In the genomic region with DNA sequence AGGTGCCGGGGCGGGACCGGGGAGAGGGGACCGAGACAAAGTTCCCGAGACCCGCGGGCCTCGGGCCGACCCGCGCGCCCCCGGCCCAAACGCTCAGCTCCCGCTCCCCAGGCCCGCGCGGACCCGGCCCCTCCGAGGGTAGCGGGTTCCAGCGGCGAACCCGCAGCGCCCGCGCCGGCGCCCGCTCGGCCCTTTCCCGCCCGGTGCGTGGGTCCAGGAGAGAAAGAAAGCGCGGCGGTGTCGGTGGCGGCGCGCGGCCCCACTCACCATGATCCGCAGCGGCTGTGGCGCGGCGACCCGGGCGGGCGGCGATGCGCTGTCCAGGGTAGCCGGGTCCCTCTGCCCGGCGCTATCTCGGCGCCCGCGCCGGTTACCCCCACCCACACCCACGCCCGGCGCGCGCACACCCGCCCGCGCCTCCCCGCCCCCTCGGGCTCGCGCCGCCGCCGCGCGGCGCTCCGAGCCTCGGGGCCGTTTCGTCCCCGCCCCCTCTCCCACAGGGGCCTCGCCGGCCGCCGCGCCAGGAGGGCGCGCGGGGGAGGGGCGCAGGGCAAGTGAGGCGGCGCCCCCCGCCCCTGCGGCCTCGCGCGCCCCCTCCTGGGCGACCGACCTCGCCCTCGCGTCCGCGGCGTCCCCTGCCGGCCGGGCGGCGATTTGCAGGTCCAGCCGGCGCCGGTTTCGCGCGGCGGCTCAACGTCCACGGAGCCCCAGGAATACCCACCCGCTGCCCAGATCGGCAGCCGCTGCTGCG, we compare ENCODE assay signal across 8 cellular contexts. TPM values are rescaled to one million over a fixed set of nuclear protein-coding genes. Genes with fewer than 3 reads are reported as not detected.
DNase-seq lines count a peak whose midpoint lies in the region; ATAC-seq and TF ChIP-seq lines count a peak whose summit lies in the region.

A gene with protein sequence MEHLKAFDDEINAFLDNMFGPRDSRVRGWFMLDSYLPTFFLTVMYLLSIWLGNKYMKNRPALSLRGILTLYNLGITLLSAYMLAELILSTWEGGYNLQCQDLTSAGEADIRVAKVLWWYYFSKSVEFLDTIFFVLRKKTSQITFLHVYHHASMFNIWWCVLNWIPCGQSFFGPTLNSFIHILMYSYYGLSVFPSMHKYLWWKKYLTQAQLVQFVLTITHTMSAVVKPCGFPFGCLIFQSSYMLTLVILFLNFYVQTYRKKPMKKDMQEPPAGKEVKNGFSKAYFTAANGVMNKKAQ (minus strand): TSS at position 345 of the 751 bp plus-strand sequence. CDS start 75 bp downstream, at position 270.

- intact Hi-C loops in natural killer cell (cut with micrococcal nuclease): no loop called here

- CTCF ChIA-PET in WTC11 (lab: Charles Lee): interaction anchor here (0.5 to 2.4 kb wide), 11 partner anchors 12 to 174 kb away, joined by 3 to 17 read pairs (median 3); no protein-coding TSS in a partner anchor

- H3K36me3 Mint-ChIP-seq in WTC11: no peaks in the 10 kb centered on the region
- no peaks in the 10 kb centered on the region for H3K36me3 Mint-ChIP-seq in natural killer cell

- POLR2A ChIA-PET in WTC11 (lab: Charles Lee): no interaction called here

- H3K4me1 Mint-ChIP-seq in WTC11 (peaks cover 14% of the 10 kb centered on the region), natural killer cell (peaks cover 0 to 5% of the 10 kb centered on the region in 2 donors)

- H3K27ac Mint-ChIP-seq in WTC11 (no peak within 1 kb of the TSS), natural killer cell (no peak within 1 kb of the TSS)

- DNase-seq in NCI-H345 (lab: John Stamatoyannopoulos, UW) (peak; percentile 24), NCI-H345 treated with DMSO at 0.1 percent for 48 hours (lab: John Stamatoyannopoulos, UW; ENCODE audit: unreplicated experiment) (no peak), WTC11 (ENCODE audit: low spot score) (peak; percentile 70), erythroblast (lab: John Stamatoyannopoulos, UW) (peak; percentile 84), natural killer cell (no peak), NCI-H128 (lab: John Stamatoyannopoulos, UW; ENCODE audit: unreplicated experiment) (no peak)

- TF ChIP-seq CTCF in WTC11 (IDR thresholded peaks at IDR 0.05): peak; percentile 88
- TF ChIP-seq CTCF in natural killer cell (IDR thresholded peaks at IDR 0.05): no peak

- H3K27me3 Mint-ChIP-seq in WTC11 (ENCODE audit: low read depth): peaks cover 61% of the 10 kb centered on the region
- H3K27me3 Mint-ChIP-seq in natural killer cell (ENCODE audit: low read depth in 2 of 2): peaks cover 42 to 74% of the 10 kb centered on the region in 2 donors

- H3K9me3 Mint-ChIP-seq in WTC11 (no peaks in the 10 kb centered on the region), natural killer cell (no peaks in the 10 kb centered on the region)

- H3K4me3 Mint-ChIP-seq in WTC11 (peak within 1 kb of the TSS; percentile 84), natural killer cell (peak within 1 kb of the TSS; percentile 86)

- ATAC-seq in HG03521 (IDR thresholded peaks at IDR 0.05; ENCODE audit: unreplicated experiment): peak; percentile 59
- peak; percentile 79 for ATAC-seq in WTC11
- ATAC-seq in natural killer cell: peak; percentile 66 to 88 (median 81)
- no peak for ATAC-seq in GM21526 (IDR thresholded peaks at IDR 0.05; ENCODE audit: low FRiP score, unreplicated experiment)

- TF ChIP-seq POLR2A in erythroblast (IDR thresholded peaks at IDR 0.05; ENCODE audit: low read length): no peak

TF ChIP-seq in WTC11, 78 proteins besides CTCF, POLR2A, EP300 and RAD21 (continues in another document):
- TF ChIP-seq TEAD4 (CRISPR knock-in tag; IDR thresholded peaks at IDR 0.05) (no peak), SOX15 (CRISPR knock-in tag; IDR thresholded peaks at IDR 0.05) (no peak), NR1H2 (CRISPR knock-in tag; IDR thresholded peaks at IDR 0.05) (no peak), CREB1 (CRISPR knock-in tag; IDR thresholded peaks at IDR 0.05) (no peak), ZNF138 (CRISPR knock-in tag; conservative IDR thresholded peaks at IDR 0.05) (no peak), RORB (CRISPR knock-in tag; IDR thresholded peaks at IDR 0.05) (no peak), ELF4 (CRISPR knock-in tag; IDR thresholded peaks at IDR 0.05; ENCODE audit: low read depth) (no peak), ATF1 (CRISPR knock-in tag; IDR thresholded peaks at IDR 0.05) (no peak), ZNF232 (CRISPR knock-in tag; IDR thresholded peaks at IDR 0.05) (no peak), JUN (CRISPR knock-in tag; IDR thresholded peaks at IDR 0.05) (no peak), ESRRA (CRISPR knock-in tag; IDR thresholded peaks at IDR 0.05; ENCODE audit: borderline replicate concordance) (0 out of 2 replicates have a peak, but pooled peaks have one; percentile 25)
- TF ChIP-seq, protein P1, sequence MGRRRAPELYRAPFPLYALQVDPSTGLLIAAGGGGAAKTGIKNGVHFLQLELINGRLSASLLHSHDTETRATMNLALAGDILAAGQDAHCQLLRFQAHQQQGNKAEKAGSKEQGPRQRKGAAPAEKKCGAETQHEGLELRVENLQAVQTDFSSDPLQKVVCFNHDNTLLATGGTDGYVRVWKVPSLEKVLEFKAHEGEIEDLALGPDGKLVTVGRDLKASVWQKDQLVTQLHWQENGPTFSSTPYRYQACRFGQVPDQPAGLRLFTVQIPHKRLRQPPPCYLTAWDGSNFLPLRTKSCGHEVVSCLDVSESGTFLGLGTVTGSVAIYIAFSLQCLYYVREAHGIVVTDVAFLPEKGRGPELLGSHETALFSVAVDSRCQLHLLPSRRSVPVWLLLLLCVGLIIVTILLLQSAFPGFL (CRISPR knock-in tag; IDR thresholded peaks at IDR 0.05; ENCODE audit: borderline replicate concordance): no peak
- TF ChIP-seq, protein P2, sequence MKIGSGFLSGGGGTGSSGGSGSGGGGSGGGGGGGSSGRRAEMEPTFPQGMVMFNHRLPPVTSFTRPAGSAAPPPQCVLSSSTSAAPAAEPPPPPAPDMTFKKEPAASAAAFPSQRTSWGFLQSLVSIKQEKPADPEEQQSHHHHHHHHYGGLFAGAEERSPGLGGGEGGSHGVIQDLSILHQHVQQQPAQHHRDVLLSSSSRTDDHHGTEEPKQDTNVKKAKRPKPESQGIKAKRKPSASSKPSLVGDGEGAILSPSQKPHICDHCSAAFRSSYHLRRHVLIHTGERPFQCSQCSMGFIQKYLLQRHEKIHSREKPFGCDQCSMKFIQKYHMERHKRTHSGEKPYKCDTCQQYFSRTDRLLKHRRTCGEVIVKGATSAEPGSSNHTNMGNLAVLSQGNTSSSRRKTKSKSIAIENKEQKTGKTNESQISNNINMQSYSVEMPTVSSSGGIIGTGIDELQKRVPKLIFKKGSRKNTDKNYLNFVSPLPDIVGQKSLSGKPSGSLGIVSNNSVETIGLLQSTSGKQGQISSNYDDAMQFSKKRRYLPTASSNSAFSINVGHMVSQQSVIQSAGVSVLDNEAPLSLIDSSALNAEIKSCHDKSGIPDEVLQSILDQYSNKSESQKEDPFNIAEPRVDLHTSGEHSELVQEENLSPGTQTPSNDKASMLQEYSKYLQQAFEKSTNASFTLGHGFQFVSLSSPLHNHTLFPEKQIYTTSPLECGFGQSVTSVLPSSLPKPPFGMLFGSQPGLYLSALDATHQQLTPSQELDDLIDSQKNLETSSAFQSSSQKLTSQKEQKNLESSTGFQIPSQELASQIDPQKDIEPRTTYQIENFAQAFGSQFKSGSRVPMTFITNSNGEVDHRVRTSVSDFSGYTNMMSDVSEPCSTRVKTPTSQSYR (CRISPR knock-in tag; IDR thresholded peaks at IDR 0.05): no peak
- TF ChIP-seq, protein P3, sequence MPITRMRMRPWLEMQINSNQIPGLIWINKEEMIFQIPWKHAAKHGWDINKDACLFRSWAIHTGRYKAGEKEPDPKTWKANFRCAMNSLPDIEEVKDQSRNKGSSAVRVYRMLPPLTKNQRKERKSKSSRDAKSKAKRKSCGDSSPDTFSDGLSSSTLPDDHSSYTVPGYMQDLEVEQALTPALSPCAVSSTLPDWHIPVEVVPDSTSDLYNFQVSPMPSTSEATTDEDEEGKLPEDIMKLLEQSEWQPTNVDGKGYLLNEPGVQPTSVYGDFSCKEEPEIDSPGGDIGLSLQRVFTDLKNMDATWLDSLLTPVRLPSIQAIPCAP (CRISPR knock-in tag; IDR thresholded peaks at IDR 0.05): no peak
- TF ChIP-seq, protein P4, sequence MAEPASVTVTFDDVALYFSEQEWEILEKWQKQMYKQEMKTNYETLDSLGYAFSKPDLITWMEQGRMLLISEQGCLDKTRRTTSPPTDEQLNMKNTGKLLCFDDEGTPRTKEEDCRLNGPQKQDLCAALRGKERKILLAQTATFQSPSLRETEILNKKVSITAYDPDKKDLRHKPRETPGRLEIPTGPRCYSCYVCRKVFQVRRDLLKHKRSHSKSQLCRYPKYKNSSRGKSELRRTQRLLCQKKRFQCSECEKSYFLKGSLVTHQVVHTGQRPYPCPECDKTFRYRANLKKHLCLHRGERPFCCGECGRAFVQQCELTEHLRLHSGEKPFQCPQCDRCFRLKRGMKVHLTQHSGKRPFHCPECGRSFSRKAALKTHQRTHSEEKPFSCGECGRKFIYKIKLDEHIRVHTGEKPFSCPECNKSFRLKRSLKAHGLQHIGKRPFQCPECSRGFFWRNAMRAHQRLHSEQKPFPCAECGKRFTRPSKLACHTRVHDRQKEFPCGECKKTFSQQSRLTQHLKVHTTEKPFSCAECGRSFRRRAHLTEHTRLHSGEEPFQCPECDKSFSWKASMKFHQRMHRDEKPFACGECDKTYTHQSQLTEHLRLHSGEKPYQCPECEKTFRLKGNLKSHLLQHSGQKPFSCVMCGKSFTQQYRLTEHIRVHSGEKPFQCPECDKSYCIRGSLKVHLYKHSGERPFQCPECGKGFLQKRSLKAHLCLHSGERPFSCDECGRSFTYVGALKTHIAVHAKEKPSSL (CRISPR knock-in tag; conservative IDR thresholded peaks at IDR 0.05): no peak
- TF ChIP-seq, protein P5, sequence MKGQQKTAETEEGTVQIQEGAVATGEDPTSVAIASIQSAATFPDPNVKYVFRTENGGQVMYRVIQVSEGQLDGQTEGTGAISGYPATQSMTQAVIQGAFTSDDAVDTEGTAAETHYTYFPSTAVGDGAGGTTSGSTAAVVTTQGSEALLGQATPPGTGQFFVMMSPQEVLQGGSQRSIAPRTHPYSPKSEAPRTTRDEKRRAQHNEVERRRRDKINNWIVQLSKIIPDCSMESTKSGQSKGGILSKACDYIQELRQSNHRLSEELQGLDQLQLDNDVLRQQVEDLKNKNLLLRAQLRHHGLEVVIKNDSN (CRISPR knock-in tag; IDR thresholded peaks at IDR 0.05): no peak

RNA-seq across cellular contexts. Expression of the gene that starts here (rescaled TPM):
- 1.0 to 2.0 TPM (median 1.1 TPM) in 3 replicates for total RNA-seq in WTC11 (2021)
- total RNA-seq in natural killer cell: not detected

Comparison
In these comparisons a context has a peak if more than half of its experiments do, and no peak if none do; other contexts are left out.
1. DNase-seq: peak in NCI-H345 (single experiment), WTC11 (single experiment) and erythroblast (2 of 2); none in NCI-H345 treated with DMSO at 0.1 percent for 48 hours (single experiment), natural killer cell (single experiment) and NCI-H128 (single experiment).
2. Peak in ATAC-seq in natural killer cell; RNA of the gene not detected or under 1 TPM.